Comparison of ENCODE assay signal across 8 cellular contexts in the genomic region with DNA sequence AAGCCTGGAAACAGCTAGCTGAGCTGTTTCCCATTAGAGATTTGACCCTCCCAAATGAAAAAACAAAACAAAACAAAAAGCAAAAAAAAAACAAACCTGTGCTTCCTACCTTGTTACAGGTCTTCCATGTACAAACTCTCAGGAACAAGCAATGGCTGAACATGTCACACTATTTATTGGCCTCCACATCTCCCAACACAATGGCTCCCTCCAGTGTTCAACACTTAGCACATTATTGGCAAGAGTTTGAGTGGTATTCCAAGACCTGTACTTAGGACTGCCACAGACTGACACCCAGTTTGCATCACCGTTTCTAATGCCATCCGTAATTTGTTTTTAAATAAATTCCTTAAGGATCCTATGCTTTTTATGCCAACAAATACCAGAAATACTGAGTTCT.
DNase-seq lines count a peak whose midpoint lies in the region; ATAC-seq and TF ChIP-seq lines count a peak whose summit lies in the region.

No MANE protein-coding gene starts in this region.

- no peak for TF ChIP-seq CTCF in omental fat pad (IDR thresholded peaks at IDR 0.05)

- DNase-seq in NCI-H2107 treated with DMSO at 0.1 percent for 48 hours (lab: John Stamatoyannopoulos, UW; ENCODE audit: unreplicated experiment) (peak; percentile 88), NCI-H2107 (lab: John Stamatoyannopoulos, UW) (no peak), OCI-M1 (lab: John Stamatoyannopoulos, UW) (peak; percentile 70), globus pallidus (ENCODE audit: low spot score) (peak; percentile 6), superior temporal gyrus (ENCODE audit: extremely low spot score) (peak; percentile 47), omental fat pad (ENCODE audit: low spot score) (no peak)

- TF ChIP-seq EP300 in Ishikawa (IDR thresholded peaks at IDR 0.05; ENCODE audit: borderline replicate concordance), result no peak

- peak; percentile 91 for TF ChIP-seq RAD21 in Ishikawa (IDR thresholded peaks at IDR 0.05; ENCODE audit: low read depth)

- ATAC-seq in omental fat pad (ENCODE audit: low FRiP score) (no peak), HG03135 (IDR thresholded peaks at IDR 0.05; ENCODE audit: unreplicated experiment) (no peak)

TF ChIP-seq in Ishikawa, 13 proteins besides CTCF, POLR2A, EP300 and RAD21:
- TF ChIP-seq USF1 (IDR thresholded peaks at IDR 0.05) (no peak), TAF1 (IDR thresholded peaks at IDR 0.05; ENCODE audit: low read depth) (no peak), EGR1 (IDR thresholded peaks at IDR 0.05) (no peak), MAX (IDR thresholded peaks at IDR 0.05) (no peak), YY1 (IDR thresholded peaks at IDR 0.05; ENCODE audit: low read depth) (0 out of 2 replicates have a peak, but pooled peaks have one; percentile 24), FOXM1 (IDR thresholded peaks at IDR 0.05; ENCODE audit: borderline replicate concordance, low read depth) (no peak)

Comparison
In these comparisons a context has a peak if more than half of its experiments do, and no peak if none do; other contexts are left out.
1. DNase-seq: peak in NCI-H2107 treated with DMSO at 0.1 percent for 48 hours (single experiment), OCI-M1 (single experiment), globus pallidus (single experiment) and superior temporal gyrus (single experiment); none in NCI-H2107 (single experiment) and omental fat pad (single experiment).